In genomic region chr19:11577451-11578341, GRCh38 we compare ENCODE assay signal across 1 cellular context.
TF ChIP-seq lines count a peak whose summit lies in the region.

Gene ACP5 (minus strand): TSS chr19:11577645. CDS start chr19:11577317, 328 bp downstream.

TF ChIP-seq in K562, 482 proteins besides CTCF, POLR2A, EP300 and RAD21 (continued from another document and continues in another):
- TF ChIP-seq TAL1 (IDR thresholded peaks at IDR 0.05) (no peak), SAFB (IDR thresholded peaks at IDR 0.05; ENCODE audit: borderline replicate concordance, low read depth, low read length) (no peak), NCOR1 (IDR thresholded peaks at IDR 0.05) (no peak), DMBX1 (CRISPR knock-in tag; IDR thresholded peaks at IDR 0.05; ENCODE audit: borderline replicate concordance) (no peak), PRMT5 (CRISPR knock-in tag; IDR thresholded peaks at IDR 0.05) (no peak), CEBPG (CRISPR knock-in tag; IDR thresholded peaks at IDR 0.05) (no peak), CEBPG (tag; conservative IDR thresholded peaks at IDR 0.05 in 1 of 2, IDR thresholded peaks at IDR 0.05 in 1 of 2) (no peak), BRCA1 (IDR thresholded peaks at IDR 0.05) (no peak), BRCA1 (CRISPR knock-in tag; IDR thresholded peaks at IDR 0.05) (no peak), OTX1 (CRISPR knock-in tag; IDR thresholded peaks at IDR 0.05) (0 out of 2 replicates have a peak, but pooled peaks have one; percentile 8), KDM4B (IDR thresholded peaks at IDR 0.05; ENCODE audit: borderline replicate concordance in 2 of 2, low read depth in 1 of 2) (no peak), ZMIZ1 (IDR thresholded peaks at IDR 0.05; ENCODE audit: low read depth in 2 of 2, low read length in 2 of 2) (no peak), SREBF1 (IDR thresholded peaks at IDR 0.05; ENCODE audit: borderline replicate concordance, low read depth, low read length) (no peak), LCOR (CRISPR knock-in tag; IDR thresholded peaks at IDR 0.05) (no peak), ZKSCAN8 (CRISPR knock-in tag; IDR thresholded peaks at IDR 0.05) (no peak), SRSF9 (IDR thresholded peaks at IDR 0.05; ENCODE audit: borderline replicate concordance, low read depth, low read length) (no peak), GTF2A2 (tag; IDR thresholded peaks at IDR 0.05) (no peak), L3MBTL2 (IDR thresholded peaks at IDR 0.05) (peak; percentile 72; the same call in 1 of the 2 replicates), DIDO1 (tag; IDR thresholded peaks at IDR 0.05; ENCODE audit: low read depth) (no peak), EZH2 (IDR thresholded peaks at IDR 0.05; ENCODE audit: borderline replicate concordance, low read depth, low read length) (no peak), RFX7 (CRISPR knock-in tag; IDR thresholded peaks at IDR 0.05) (no peak), TRIM24 (IDR thresholded peaks at IDR 0.05) (no peak), FOXP4 (CRISPR knock-in tag; IDR thresholded peaks at IDR 0.05; ENCODE audit: borderline replicate concordance) (no peak), ZNF780A (CRISPR knock-in tag; IDR thresholded peaks at IDR 0.05) (no peak), MIER1 (IDR thresholded peaks at IDR 0.05; ENCODE audit: low read depth) (no peak), SMARCB1 (IDR thresholded peaks at IDR 0.05; ENCODE audit: insufficient read length, low read depth) (no peak), ZNF740 (CRISPR knock-in tag; IDR thresholded peaks at IDR 0.05) (no peak), ZNF740 (tag; IDR thresholded peaks at IDR 0.05) (no peak), HLTF (IDR thresholded peaks at IDR 0.05) (no peak), ZNF609 (CRISPR knock-in tag; IDR thresholded peaks at IDR 0.05; ENCODE audit: borderline replicate concordance) (peak; percentile 64; the same call in 1 of the 2 replicates), HCFC1 (IDR thresholded peaks at IDR 0.05; ENCODE audit: low read depth, low read length) (no peak), LARP7 (IDR thresholded peaks at IDR 0.05) (no peak), PTTG1 (tag; IDR thresholded peaks at IDR 0.05; ENCODE audit: low read depth) (no peak), ELK1 (CRISPR knock-in tag; IDR thresholded peaks at IDR 0.05) (no peak), CHD7 (IDR thresholded peaks at IDR 0.05; ENCODE audit: low read depth, low read length) (no peak), NCOA6 (IDR thresholded peaks at IDR 0.05) (no peak), CBX3 (IDR thresholded peaks at IDR 0.05; ENCODE audit: borderline replicate concordance in 1 of 2, low read length in 2 of 2) (no peak), TGIF2 (CRISPR knock-in tag; IDR thresholded peaks at IDR 0.05) (no peak), ZKSCAN1 (IDR thresholded peaks at IDR 0.05; ENCODE audit: low read depth, low read length) (no peak), SMARCA4 (IDR thresholded peaks at IDR 0.05) (no peak), ILK (tag; IDR thresholded peaks at IDR 0.05; ENCODE audit: borderline replicate concordance, low read depth) (no peak), ZNF134 (CRISPR knock-in tag; conservative IDR thresholded peaks at IDR 0.05) (no peak)
